Comparison of ENCODE assay signal across 8 cellular contexts in the genomic region with DNA sequence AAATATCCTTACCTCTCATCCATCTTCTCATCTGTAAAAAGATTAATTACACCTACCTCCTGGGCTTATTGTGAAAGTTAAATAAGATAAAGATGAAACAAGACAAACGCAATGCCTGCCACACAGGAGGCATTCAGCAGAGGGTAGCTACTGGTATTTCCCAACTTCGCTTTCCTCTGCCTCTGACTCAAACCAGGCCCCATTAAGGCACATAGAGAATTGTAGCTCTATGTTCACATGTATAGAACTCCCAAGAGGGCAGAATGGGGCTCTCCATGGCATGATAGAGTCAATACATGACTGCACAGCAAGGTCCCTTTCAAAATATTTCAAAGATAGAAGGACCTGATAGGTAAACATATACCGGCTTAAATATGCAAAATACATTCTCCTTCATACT. TPM values are rescaled to one million over a fixed set of nuclear protein-coding genes. Genes with fewer than 3 reads are reported as not detected.
DNase-seq lines count a peak whose midpoint lies in the region; ATAC-seq and TF ChIP-seq lines count a peak whose summit lies in the region.

No MANE protein-coding gene starts in this region.

- peak overlapping the region in 1 of 2 donors; percentile 95 for H3K27ac ChIP-seq in ovary

- H3K27me3 Mint-ChIP-seq in IgD-negative memory B cell = peaks cover 4% of the 10 kb centered on the region

- no peak for ATAC-seq in HG03175 (IDR thresholded peaks at IDR 0.05; ENCODE audit: unreplicated experiment)

- TF ChIP-seq POLR2A in ovary (IDR thresholded peaks at IDR 0.05) = no peak

- no peak for TF ChIP-seq EP300 in ovary (IDR thresholded peaks at IDR 0.05)

- DNase-seq in NCI-H2107 treated with DMSO at 0.1 percent for 48 hours (lab: John Stamatoyannopoulos, UW; ENCODE audit: unreplicated experiment) (peak; percentile 26), NCI-H2107 (lab: John Stamatoyannopoulos, UW) (no peak), adipocyte (ENCODE audit: low read depth) (peak; percentile 21), ovary (no peak), T-helper 9 cell (no peak)
- no peak for DNase-seq in effector CD4-positive, alpha-beta T cell

- H3K27ac Mint-ChIP-seq in IgD-negative memory B cell = peak overlapping the region; percentile 83 to 95 (median 94)

- peaks cover 24% of the 10 kb centered on the region for H3K4me1 ChIP-seq in adipocyte (ENCODE audit: control insufficient read depth, insufficient read depth, low read length)
- H3K4me1 ChIP-seq in ovary (ENCODE audit: insufficient read depth) = peaks cover 14% of the 10 kb centered on the region

- no peak for TF ChIP-seq CTCF in ovary (IDR thresholded peaks at IDR 0.05)

- H3K9me3 ChIP-seq in adipocyte (ENCODE audit: control insufficient read depth, low read length) = no peaks in the 10 kb centered on the region
- no peaks in the 10 kb centered on the region for H3K9me3 ChIP-seq in ovary

- 71 to 78% (median 77%) methylated on average over 3 of the region's 3 CpGs for WGBS in ovary, 3 donors

- H3K27me3 ChIP-seq in adipocyte (replicated peaks; ENCODE audit: control insufficient read depth, insufficient read depth, low read length) (no peaks in the 10 kb centered on the region), ovary (no peaks in the 10 kb centered on the region)

- H3K9ac ChIP-seq in adipocyte (ENCODE audit: low read length) = no peak overlapping the region

- intact Hi-C loops in ovary (cut with DNase I) = no loop called here

- H3K36me3 ChIP-seq in adipocyte (ENCODE audit: control insufficient read depth, insufficient read depth, low read length, severe bottlenecking) (no peaks in the 10 kb centered on the region), ovary (no peaks in the 10 kb centered on the region)

- no peaks in the 10 kb centered on the region for H3K9me3 Mint-ChIP-seq in IgD-negative memory B cell

- H3K4me3 ChIP-seq in adipocyte (ENCODE audit: low read length) (peak overlapping the region; percentile 83), ovary (peak overlapping the region; percentile 68)

- peaks cover 47 to 62% (median 62%) of the 10 kb centered on the region in 3 donors for H3K4me1 Mint-ChIP-seq in IgD-negative memory B cell

- peaks cover 6% of the 10 kb centered on the region for H3K36me3 Mint-ChIP-seq in IgD-negative memory B cell

- H3K4me3 Mint-ChIP-seq in IgD-negative memory B cell = peak overlapping the region; percentile 93 to 98 (median 96)

RNA-seq across cellular contexts. Expression of gene LYSMD2, which starts 1.4 kb away (rescaled TPM):
- polyA plus RNA-seq in IgD-negative memory B cell = 66.6 TPM
- total RNA-seq in ovary = 10 to 100 TPM in 6 of 7 donors, 1 to 10 TPM in 1; 8.9 to 16.4 (median 13.4) TPM
- 10 to 100 TPM; 10.4 to 15.8 TPM for polyA plus RNA-seq in ovary

RNA-seq across cellular contexts. Expression of gene TMOD2, which starts 15.3 kb away (rescaled TPM):
- polyA plus RNA-seq in IgD-negative memory B cell (6.4 TPM), ovary (10 to 100 TPM in 1 of 2 donors, 1 to 10 TPM in 1; 3.4 to 10.4 TPM)
- 10 to 100 TPM; 11.5 to 15.7 (median 12.6) TPM for total RNA-seq in ovary

RNA-seq across cellular contexts. Expression of gene SCG3, which starts 54.8 kb away (rescaled TPM):
- polyA plus RNA-seq in IgD-negative memory B cell (not detected), ovary (under 1 TPM; 0.11 to 0.37 TPM)
- total RNA-seq in ovary = under 1 TPM in 3 of 7 donors, not detected in 4; 0.08 to 0.46 (median 0.27) TPM

Comparison
In these comparisons a context has a peak if more than half of its experiments do, and no peak if none do; other contexts are left out.
1. DNase-seq: peak in NCI-H2107 treated with DMSO at 0.1 percent for 48 hours (single experiment) and adipocyte (single experiment); none in NCI-H2107 (single experiment), ovary (0 of 5), T-helper 9 cell (single experiment) and effector CD4-positive, alpha-beta T cell (single experiment).